In the genomic region with DNA sequence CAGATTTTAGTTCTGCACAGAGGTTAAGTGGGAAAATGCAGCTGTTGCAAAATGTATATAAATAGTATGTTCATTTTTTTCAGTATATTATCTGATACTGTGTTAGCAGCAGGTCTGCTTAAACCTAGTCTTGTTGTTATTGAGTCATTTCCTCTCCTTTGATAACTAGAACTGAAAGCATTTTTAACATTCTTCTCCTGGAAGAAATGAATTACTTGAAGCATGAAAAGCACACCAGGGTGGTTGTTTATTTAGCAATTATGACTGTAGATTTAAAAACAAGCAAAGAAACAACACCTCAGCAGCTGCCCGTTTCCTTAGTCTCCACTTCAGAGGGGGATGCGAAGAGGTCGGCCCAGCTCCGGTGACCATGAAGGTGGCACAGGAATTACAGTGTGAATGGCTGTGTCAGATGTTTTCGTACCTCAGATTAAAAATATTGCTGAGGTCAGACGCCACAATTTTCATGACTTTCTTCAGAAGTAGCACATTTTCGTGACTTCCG, we compare ENCODE assay signal across 8 cellular contexts. TPM values are rescaled to one million over a fixed set of nuclear protein-coding genes. Genes with fewer than 3 reads are reported as not detected.
DNase-seq lines count a peak whose midpoint lies in the region; ATAC-seq and TF ChIP-seq lines count a peak whose summit lies in the region.

No MANE protein-coding gene starts in this region.

- TF ChIP-seq POLR2A in adrenal gland (IDR thresholded peaks at IDR 0.05), result no peak
- no peak for TF ChIP-seq POLR2A in testis (IDR thresholded peaks at IDR 0.05)

- H3K27me3 ChIP-seq in adrenal gland (no peaks in the 10 kb centered on the region), testis (no peaks in the 10 kb centered on the region)

- H3K4me1 ChIP-seq in adrenal gland (replicated peaks in 1 of 2) (peaks cover 0 to 12% of the 10 kb centered on the region in 2 donors), testis (peaks cover 3% of the 10 kb centered on the region)

- ATAC-seq in HG03135 (IDR thresholded peaks at IDR 0.05; ENCODE audit: unreplicated experiment), result peak; percentile 43

- H3K4me3 ChIP-seq in adrenal gland, result peak overlapping the region in 1 of 4 donors; percentile 67
- H3K4me3 ChIP-seq in testis, result no peak overlapping the region

- no peak for TF ChIP-seq CTCF in adrenal gland (IDR thresholded peaks at IDR 0.05)
- no peak for TF ChIP-seq CTCF in testis (IDR thresholded peaks at IDR 0.05)

- intact Hi-C loops in adrenal gland (cut with DNase I) (no loop called here), testis (cut with DNase I; ENCODE audit: low total_unique reads) (no loop called here)

- H3K36me3 ChIP-seq in adrenal gland (replicated peaks in 1 of 2) (no peaks in the 10 kb centered on the region), testis (ENCODE audit: low read depth, missing control alignments) (no peaks in the 10 kb centered on the region)

- WGBS in adrenal gland, 4 donors, result 84 to 87% (median 85%) methylated on average over 8 of the region's 8 CpGs
- WGBS in testis, 2 donors, result 79 to 88% methylated on average over 8 of the region's 8 CpGs

- H3K9me3 ChIP-seq in adrenal gland (replicated peaks in 1 of 3), result no peaks in the 10 kb centered on the region
- H3K9me3 ChIP-seq in testis, result no peaks in the 10 kb centered on the region

- no peak overlapping the region for H3K27ac ChIP-seq in adrenal gland
- no peak overlapping the region for H3K27ac ChIP-seq in testis

- peak; percentile 27 for DNase-seq in AG20443 (ENCODE audit: low spot score)
- DNase-seq in activated CD8-positive, alpha-beta memory T cell treated with anti-CD3 and anti-CD28 coated beads, Interleukin-2, amount 50 U/mL, for 4 hours, result peak; percentile 20
- DNase-seq in kidney glomerular epithelial cell (lab: John Stamatoyannopoulos, UW), result peak; percentile 94
- no peak for DNase-seq in GM19238 (ENCODE audit: insufficient read length, low spot score)
- no peak for DNase-seq in adrenal gland
- DNase-seq in testis, result no peak
- no peak for DNase-seq in NCI-H2029 (lab: John Stamatoyannopoulos, UW)

RNA-seq across cellular contexts. Expression of gene GOPC, which starts 53.5 kb away (rescaled TPM):
- total RNA-seq in adrenal gland, result 10 to 100 TPM; 13.9 to 22.6 (median 19.6) TPM
- 10 to 100 TPM; 12.3 to 30.6 (median 23.1) TPM for polyA plus RNA-seq in adrenal gland
- 10 to 100 TPM; 26.6 to 29.9 TPM for total RNA-seq in testis
- polyA plus RNA-seq in testis (ENCODE audit: insufficient read depth, low read depth, low replicate concordance), result 28.8 TPM

Comparison
In these comparisons a context has a peak if more than half of its experiments do, and no peak if none do; other contexts are left out.
1. DNase-seq: peak in AG20443 (single experiment), activated CD8-positive, alpha-beta memory T cell treated with anti-CD3 and anti-CD28 coated beads, Interleukin-2, amount 50 U/mL, for 4 hours (single experiment) and kidney glomerular epithelial cell (single experiment); none in GM19238 (single experiment), adrenal gland (0 of 7), testis (single experiment) and NCI-H2029 (single experiment).